Comparison of ENCODE assay signal across 13 cellular contexts in the genomic region with DNA sequence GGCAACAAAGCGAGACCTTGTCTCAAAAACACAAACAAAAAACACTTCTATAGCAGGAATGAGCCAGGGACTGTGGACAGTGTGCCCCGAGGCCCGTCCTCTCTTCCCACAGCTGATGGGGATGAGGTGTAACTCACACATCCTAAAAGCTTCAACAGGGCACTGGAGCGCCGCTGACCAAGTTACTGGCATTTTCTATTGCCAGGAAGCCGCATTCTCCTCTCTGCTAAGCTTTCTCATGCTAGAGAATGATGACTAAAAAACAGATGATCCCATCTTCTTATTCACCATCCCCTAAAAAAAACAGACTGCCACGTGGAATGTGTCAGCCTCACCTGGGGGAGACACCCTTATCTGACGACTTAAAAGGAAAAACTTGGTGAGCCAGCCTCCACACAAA. TPM values are rescaled to one million over a fixed set of nuclear protein-coding genes. Genes with fewer than 3 reads are reported as not detected.
DNase-seq lines count a peak whose midpoint lies in the region; TF ChIP-seq lines count a peak whose summit lies in the region.
"Had no signal": no experiment of that assay in that cellular context is flagged by ENCODE, and none has a peak within 500 bp of the region (broad histone marks: within the 10 kb centered on the region; RNA-seq: fewer than 3 reads in every experiment).

No MANE protein-coding gene starts in this region.

- H3K4me1 ChIP-seq in GM23248 (ENCODE audit: insufficient read depth) (peaks cover 26% of the 10 kb centered on the region), mammary epithelial cell (ENCODE audit: insufficient read depth, low read length) (peaks cover 27% of the 10 kb centered on the region), mesenchymal stem cell (ENCODE audit: control insufficient read depth, insufficient read depth, low read depth, low read length) (peaks cover 36% of the 10 kb centered on the region)
- peaks cover 10% of the 10 kb centered on the region for H3K4me1 ChIP-seq in effector memory CD4-positive, alpha-beta T cell (ENCODE audit: control insufficient read depth, insufficient read depth, low read length, poor library complexity, severe bottlenecking)

- H4K20me1 ChIP-seq in GM23248 (ENCODE audit: insufficient read depth) (no peaks in the 10 kb centered on the region), mammary epithelial cell (ENCODE audit: insufficient read depth, low read length) (no peaks in the 10 kb centered on the region)

- H2BK15ac ChIP-seq in mesenchymal stem cell (ENCODE audit: low read depth, poor library complexity, severe bottlenecking): no peak overlapping the region

- H3K79me1 ChIP-seq in mesenchymal stem cell (replicated peaks; ENCODE audit: low read length, poor library complexity, severe bottlenecking): peaks cover 19% of the 10 kb centered on the region

- H3K4ac ChIP-seq in mesenchymal stem cell (ENCODE audit: low read depth in 1 of 2, low read length in 2 of 2): no peak overlapping the region

- H3K4me3 ChIP-seq in AG04450 (ENCODE audit: low read depth, low read length): no peak overlapping the region
- no peak overlapping the region for H3K4me3 ChIP-seq in GM23248
- H3K4me3 ChIP-seq in mammary epithelial cell (replicated peaks in 1 of 3; ENCODE audit: insufficient read depth in 1 of 3, low read depth in 2 of 3, low read length in 3 of 3): no peak overlapping the region
- no peak overlapping the region for H3K4me3 ChIP-seq in mesenchymal stem cell (ENCODE audit: insufficient read depth in 1 of 2, low read depth in 1 of 2, low read length in 2 of 2)
- H3K4me3 ChIP-seq in effector memory CD4-positive, alpha-beta T cell (ENCODE audit: insufficient read depth, low read depth, low read length, poor library complexity, severe bottlenecking): no peak overlapping the region

- DNase-seq in AG04450 (ENCODE audit: low read depth, low spot score) (no peak), GM23248 (peak; percentile 58), mammary epithelial cell (peak; percentile 20), mesenchymal stem cell (no peak), posterior vena cava (ENCODE audit: low spot score) (no peak), DMS153 treated with DMSO at 0.1 percent for 48 hours (lab: John Stamatoyannopoulos, UW; ENCODE audit: unreplicated experiment) (no peak)
- DNase-seq in stimulated activated naive CD4-positive, alpha-beta T cell treated with Interleukin-2 at 50 U/mL for 16 hours (lab: John Stamatoyannopoulos, UW): no peak
- DNase-seq in effector memory CD4-positive, alpha-beta T cell: no peak
- DNase-seq: activated CD4-positive, CD25-positive, alpha-beta regulatory T cell; NCI-H1436 treated with DMSO at 0.1 percent for 48 hours; NCI-H69; small intestine had no signal

- POLR2A ChIA-PET in AG04450 (lab: Yijun Ruan, JAX): no interaction called here

- H3K36me3 ChIP-seq in GM23248 (ENCODE audit: low read depth) (peaks cover 17% of the 10 kb centered on the region; the same call in 1 of the 2 replicates), mammary epithelial cell (ENCODE audit: insufficient read depth, low read length) (peaks cover 14% of the 10 kb centered on the region), mesenchymal stem cell (ENCODE audit: control insufficient read depth in 1 of 2, insufficient read depth in 2 of 2, low read depth in 1 of 2, low read length in 2 of 2) (peaks cover 86 to 88% of the 10 kb centered on the region in 2 experiments)
- H3K36me3 ChIP-seq in effector memory CD4-positive, alpha-beta T cell (ENCODE audit: control insufficient read depth, insufficient read depth, low read length): peaks cover 45% of the 10 kb centered on the region

- no peak overlapping the region for H2BK12ac ChIP-seq in mesenchymal stem cell (ENCODE audit: low read length in 2 of 2)

- intact Hi-C loops in mammary epithelial cell (cut with micrococcal nuclease): no loop called here
- intact Hi-C loops in posterior vena cava (cut with DNase I): no loop called here

- H3K9ac ChIP-seq in GM23248: no peak overlapping the region; the same call in 1 of the 2 replicates
- H3K9ac ChIP-seq in mammary epithelial cell (ENCODE audit: insufficient read depth, low read length): no peak overlapping the region
- H3K9ac ChIP-seq in mesenchymal stem cell (ENCODE audit: low read length): peak overlapping the region; percentile 40

- in situ Hi-C loops in GM23248 (cut with MboI) (no loop called here), mammary epithelial cell (cut with MboI; ENCODE audit: low sequenced_read_pairs in 2 of 2) (no loop called here)

- dilution Hi-C loops in mammary epithelial cell (cut with HindIII; ENCODE audit: low sequenced_read_pairs): no loop called here

- H2BK120ac ChIP-seq in mesenchymal stem cell (ENCODE audit: low read depth, low read length): no peak overlapping the region

- no peak for TF ChIP-seq CTCF in AG04450 (IDR thresholded peaks at IDR 0.05; ENCODE audit: low read depth, low read length)
- no peak for TF ChIP-seq CTCF in mammary epithelial cell (conservative IDR thresholded peaks at IDR 0.05 in 1 of 2, IDR thresholded peaks at IDR 0.05 in 1 of 2; ENCODE audit: extremely low read depth in 1 of 2, insufficient read depth in 1 of 2, low read depth in 1 of 2, low read length in 2 of 2)

- BruUV-seq in mammary epithelial cell (replicated peaks; lab: Mats Ljungman, UMichigan): no TSS peak

- no peaks in the 10 kb centered on the region for H3K9me2 ChIP-seq in GM23248 (ENCODE audit: insufficient read depth)

- no peak overlapping the region for H2AK5ac ChIP-seq in mesenchymal stem cell (ENCODE audit: low read length, severe bottlenecking)

- WGBS in GM23248 (ENCODE audit: low coverage in 1 of 2, low lambda C conversion rate in 2 of 2, missing lambda C conversion rate in 2 of 2), 2 experiments: 59 to 60% methylated on average over 8 of the region's 8 CpGs
- WGBS in mammary epithelial cell (ENCODE audit: low coverage, missing lambda C conversion rate): 85% methylated on average over 8 of the region's 8 CpGs
- WGBS in mesenchymal stem cell: 86% methylated on average over 8 of the region's 8 CpGs

- no peak overlapping the region for H4K91ac ChIP-seq in mesenchymal stem cell (ENCODE audit: low read length)

- peaks cover 83% of the 10 kb centered on the region for H3F3A ChIP-seq in GM23248 (ENCODE audit: insufficient read depth)

- peak overlapping the region; percentile 21 for H3K27ac ChIP-seq in AG04450 (ENCODE audit: low read depth, low read length)
- H3K27ac ChIP-seq in GM23248: peak overlapping the region; percentile 63
- H3K27ac ChIP-seq in mammary epithelial cell (ENCODE audit: insufficient read depth, low read depth, low read length): no peak overlapping the region
- no peak overlapping the region for H3K27ac ChIP-seq in mesenchymal stem cell (ENCODE audit: low read length, poor library complexity, severe bottlenecking)
- no peak overlapping the region for H3K27ac ChIP-seq in effector memory CD4-positive, alpha-beta T cell (ENCODE audit: insufficient read depth, low read length, poor library complexity, severe bottlenecking)

- H3K27me3 ChIP-seq in AG04450 (ENCODE audit: control insufficient read depth, insufficient read depth, low read length) (no peaks in the 10 kb centered on the region), GM23248 (replicated peaks; ENCODE audit: insufficient read depth) (no peaks in the 10 kb centered on the region), mammary epithelial cell (ENCODE audit: insufficient read depth, low read length) (no peaks in the 10 kb centered on the region), mesenchymal stem cell (ENCODE audit: control insufficient read depth in 1 of 2, insufficient read depth in 1 of 2, low read length in 2 of 2) (no peaks in the 10 kb centered on the region)
- no peaks in the 10 kb centered on the region for H3K27me3 ChIP-seq in effector memory CD4-positive, alpha-beta T cell (replicated peaks; ENCODE audit: control insufficient read depth, insufficient read depth, low read length, poor library complexity, severe bottlenecking)

- H2AFZ ChIP-seq in GM23248: no peak overlapping the region
- no peak overlapping the region for H2AFZ ChIP-seq in mammary epithelial cell (ENCODE audit: low read depth, low read length)
- no peak overlapping the region for H2AFZ ChIP-seq in mesenchymal stem cell (ENCODE audit: low read depth, low read length)

- H3K9me3 ChIP-seq in AG04450 (ENCODE audit: control insufficient read depth, insufficient read depth, low read length): no peaks in the 10 kb centered on the region
- no peaks in the 10 kb centered on the region for H3K9me3 ChIP-seq in GM23248 (ENCODE audit: low read depth)
- no peaks in the 10 kb centered on the region for H3K9me3 ChIP-seq in mammary epithelial cell (replicated peaks; ENCODE audit: insufficient read depth, low read length)
- H3K9me3 ChIP-seq in mesenchymal stem cell (ENCODE audit: control insufficient read depth, low read length): no peaks in the 10 kb centered on the region
- H3K9me3 ChIP-seq in effector memory CD4-positive, alpha-beta T cell (ENCODE audit: control insufficient read depth, low read length): no peaks in the 10 kb centered on the region

- H3K4me2 ChIP-seq in GM23248 (ENCODE audit: unreplicated experiment) (no peak overlapping the region), mammary epithelial cell (ENCODE audit: insufficient read depth, low read depth, low read length) (no peak overlapping the region), mesenchymal stem cell (ENCODE audit: low read length, poor library complexity, severe bottlenecking) (no peak overlapping the region)

- H3K79me2 ChIP-seq in GM23248 (ENCODE audit: insufficient read depth) (peaks cover 8% of the 10 kb centered on the region), mammary epithelial cell (ENCODE audit: insufficient read depth, low read length) (peaks cover 3% of the 10 kb centered on the region)

- CTCF ChIA-PET in AG04450 (lab: Charles Lee) (interaction anchor here (0.6 to 4.5 kb wide), 3 partner anchors 9 to 28 kb away, joined by 3 to 17 read pairs (median 6); no protein-coding TSS in a partner anchor), mammary epithelial cell (lab: Charles Lee; ENCODE audit: low non-redundant PET) (no interaction called here)

- no peak overlapping the region for H3K14ac ChIP-seq in mesenchymal stem cell (ENCODE audit: low read length in 2 of 2)

- H2BK5ac ChIP-seq in mesenchymal stem cell (ENCODE audit: low read depth, low read length, poor library complexity, severe bottlenecking): no peak overlapping the region

- H3K23ac ChIP-seq in mesenchymal stem cell (ENCODE audit: low read length in 2 of 2): no peak overlapping the region

- H3K18ac ChIP-seq in mesenchymal stem cell (ENCODE audit: low read depth in 1 of 2, low read length in 2 of 2): no peak overlapping the region

- no peak overlapping the region for H4K8ac ChIP-seq in mesenchymal stem cell (ENCODE audit: low read length)

RNA-seq across cellular contexts. Expression of gene CARHSP1, which starts 16.3 kb away (rescaled TPM):
- polyA plus RNA-seq in AG04450 (2011; rRNA removed) (65.5 and 91.1 TPM in 2 replicates), GM23248 (2016; fragmentation: Nextera tagmentation; extraction: Ambion mirVana) (150 and 156 TPM in 2 replicates), mammary epithelial cell (64.3 TPM)
- 104 and 137 TPM in 2 replicates for polyA minus RNA-seq in AG04450 (2011; rRNA and poly(A)+ RNA removed)
- 129 and 143 TPM in 2 replicates for total RNA-seq in GM23248 (2014; rRNA removed; shearing (Covaris generic))
- total RNA-seq in mammary epithelial cell (10 to 100 TPM; 50.2 to 51.7 TPM), posterior vena cava (10 to 100 TPM; 39.8 to 44.0 TPM)
- 37.8 TPM for polyA minus RNA-seq in mammary epithelial cell
- 78.8 TPM for polyA plus RNA-seq in mesenchymal stem cell (2013, experiment 1 of 2)
- polyA plus RNA-seq in mesenchymal stem cell (2013, experiment 2 of 2): 76.6 TPM

RNA-seq across cellular contexts. Expression of gene LITAFD, which starts 29.6 kb away (rescaled TPM):
- polyA plus RNA-seq in AG04450 (2011; rRNA removed): not detected in 2 replicates
- not detected in 2 replicates for polyA minus RNA-seq in AG04450 (2011; rRNA and poly(A)+ RNA removed)
- not detected in 2 replicates for total RNA-seq in GM23248 (2014; rRNA removed; shearing (Covaris generic))
- not detected in 2 replicates for polyA plus RNA-seq in GM23248 (2016; fragmentation: Nextera tagmentation; extraction: Ambion mirVana)
- total RNA-seq in mammary epithelial cell: not detected
- not detected for polyA plus RNA-seq in mammary epithelial cell
- not detected for polyA minus RNA-seq in mammary epithelial cell
- polyA plus RNA-seq in mesenchymal stem cell (2013, experiment 1 of 2): not detected
- not detected for polyA plus RNA-seq in mesenchymal stem cell (2013, experiment 2 of 2)
- not detected for total RNA-seq in posterior vena cava
- total RNA-seq: SK-MEL-5 had no signal
- polyA plus RNA-seq: small intestine had no signal

RNA-seq across cellular contexts. Expression of gene PMM2, which starts 54.9 kb away (rescaled TPM):
- 37.0 TPM in 2 replicates for polyA plus RNA-seq in AG04450 (2011; rRNA removed)
- 21.3 TPM in 2 replicates for polyA minus RNA-seq in AG04450 (2011; rRNA and poly(A)+ RNA removed)
- 39.6 and 61.6 TPM in 2 replicates for total RNA-seq in GM23248 (2014; rRNA removed; shearing (Covaris generic))
- 45.7 and 46.4 TPM in 2 replicates for polyA plus RNA-seq in GM23248 (2016; fragmentation: Nextera tagmentation; extraction: Ambion mirVana)
- total RNA-seq in mammary epithelial cell: 10 to 100 TPM; 36.2 to 67.8 TPM
- polyA plus RNA-seq in mammary epithelial cell: 34.2 TPM
- polyA minus RNA-seq in mammary epithelial cell: 68.8 TPM
- 59.6 TPM for polyA plus RNA-seq in mesenchymal stem cell (2013, experiment 1 of 2)
- polyA plus RNA-seq in mesenchymal stem cell (2013, experiment 2 of 2): 58.9 TPM
- total RNA-seq in posterior vena cava: 10 to 100 TPM; 26.1 to 30.6 TPM

RNA-seq across cellular contexts. Expression of gene TMEM186, which starts 55.1 kb away (rescaled TPM):
- polyA plus RNA-seq in AG04450 (2011; rRNA removed) (7.2 and 7.7 TPM in 2 replicates), GM23248 (2016; fragmentation: Nextera tagmentation; extraction: Ambion mirVana) (10.8 and 12.1 TPM in 2 replicates), mammary epithelial cell (10.8 TPM)
- 3.7 and 4.6 TPM in 2 replicates for polyA minus RNA-seq in AG04450 (2011; rRNA and poly(A)+ RNA removed)
- 2.0 and 4.9 TPM in 2 replicates for total RNA-seq in GM23248 (2014; rRNA removed; shearing (Covaris generic))
- total RNA-seq in mammary epithelial cell (1 to 10 TPM; 4.5 to 9.8 TPM), posterior vena cava (1 to 10 TPM; 5.4 to 6.4 TPM)
- polyA minus RNA-seq in mammary epithelial cell: not detected
- polyA plus RNA-seq in mesenchymal stem cell (2013, experiment 1 of 2): 5.4 TPM
- polyA plus RNA-seq in mesenchymal stem cell (2013, experiment 2 of 2): 5.6 TPM

Comparison
In these comparisons a context has a peak if more than half of its experiments do, and no peak if none do; other contexts are left out.
1. DNase-seq: peak in GM23248 (single experiment) and mammary epithelial cell (single experiment); none in AG04450 (single experiment), mesenchymal stem cell (single experiment), stimulated activated naive CD4-positive, alpha-beta T cell treated with Interleukin-2 at 50 U/mL for 16 hours (single experiment), posterior vena cava (single experiment), DMS153 treated with DMSO at 0.1 percent for 48 hours (single experiment) and effector memory CD4-positive, alpha-beta T cell (0 of 3).
2. H3K27ac ChIP-seq: peak in AG04450 (single experiment) and GM23248 (single experiment); none in mammary epithelial cell (single experiment), mesenchymal stem cell (single experiment) and effector memory CD4-positive, alpha-beta T cell (single experiment).